20 cellular contexts compared by ENCODE assay signal in the genomic region with DNA sequence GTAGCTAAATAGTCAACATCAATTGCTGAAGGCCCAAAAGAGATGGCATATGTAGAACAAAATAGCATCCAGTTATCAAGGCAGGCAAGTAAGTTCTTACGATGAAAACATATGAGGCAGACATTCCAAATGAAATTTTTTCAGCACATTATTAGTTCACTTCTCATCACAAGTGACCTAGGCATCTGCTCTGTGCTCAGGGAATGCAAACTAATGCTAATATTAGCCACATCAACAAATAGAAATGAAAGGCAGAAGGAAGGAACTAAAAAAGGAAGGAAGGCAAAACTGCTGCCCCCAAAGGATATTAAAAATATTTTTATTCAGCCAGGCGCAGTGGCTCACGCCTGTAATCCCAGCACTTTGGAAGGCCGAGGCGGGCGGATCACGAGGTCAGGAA.
"Had no signal": no experiment of that assay in that cellular context is flagged by ENCODE, and none has a peak within 500 bp of the region (broad histone marks: within the 10 kb centered on the region; RNA-seq: fewer than 3 reads in every experiment).

No MANE protein-coding gene starts in this region.

- H3K27me3 ChIP-seq: brain microvascular endothelial cell, colonic mucosa, hepatocyte had no signal

- H3K4me1 Mint-ChIP-seq: activated CD4-positive, alpha-beta T cell treated with anti-CD3 and anti-CD28 coated beads, Interleukin-2, amount 10 ng/mL, durations not matched to agents 24 days and 14 days; activated naive CD4-positive, alpha-beta T cell treated with anti-CD3 and anti-CD28 coated beads, Interleukin-2, amount 10 ng/mL, durations not matched to agents 7 days and 5 days; activated naive CD8-positive, alpha-beta T cell treated with anti-CD3 and anti-CD28 coated beads, Interleukin-2, amount 50 U/mL, for 24 hours; central memory CD8-positive, alpha-beta T cell; mesothelial cell of epicardium had no signal

- H3K36me3 Mint-ChIP-seq: activated naive CD4-positive, alpha-beta T cell treated with anti-CD3 and anti-CD28 coated beads, Interleukin-2, amount 10 ng/mL, durations not matched to agents 7 days and 5 days; mesothelial cell of epicardium had no signal

- H3K4me1 ChIP-seq: colonic mucosa had no signal

- DNase-seq: activated CD4-positive, alpha-beta T cell treated with anti-CD3 and anti-CD28 coated beads, Interleukin-2, amount 10 ng/mL, durations not matched to agents 24 days and 14 days; activated CD4-positive, CD25-positive, alpha-beta regulatory T cell; activated CD8-positive, alpha-beta T cell treated with anti-CD3 and anti-CD28 coated beads for 36 hours; activated naive CD4-positive, alpha-beta T cell treated with anti-CD3 and anti-CD28 coated beads, Interleukin-2, amount 10 ng/mL, durations not matched to agents 7 days and 5 days; activated naive CD8-positive, alpha-beta T cell treated with anti-CD3 and anti-CD28 coated beads, Interleukin-2, amount 50 U/mL, for 24 hours; activated T-cell treated with anti-CD3 and anti-CD28 coated beads, Interleukin-2, amount 50 U/mL, for 24 hours; aorta; brain microvascular endothelial cell; colonic mucosa; foreskin fibroblast; nucleus accumbens; posterior cingulate gyrus; stimulated activated CD4-positive, alpha-beta T cell treated with anti-CD3 and anti-CD28 coated beads, Interleukin-2, amount 100 ng/mL, for 24 hours; stimulated activated naive CD8-positive, alpha-beta T cell treated with anti-CD3 and anti-CD28 coated beads, Interleukin-15, Interleukin-2, amounts not matched to agents 100 U/mL and 50 U/mL, for 24 hours; T-helper 1 cell; T1000 had no signal

- H3K36me3 ChIP-seq: brain microvascular endothelial cell, colonic mucosa had no signal

- H3K9me3 ChIP-seq: colonic mucosa had no signal

- H3K4me3 ChIP-seq: colonic mucosa, hepatocyte had no signal

- ATAC-seq: activated CD8-positive, alpha-beta T cell treated with anti-CD3 and anti-CD28 coated beads for 36 hours; activated naive CD8-positive, alpha-beta T cell treated with anti-CD3 and anti-CD28 coated beads, Interleukin-2, amount 50 U/mL, for 24 hours; stimulated activated naive CD8-positive, alpha-beta T cell treated with anti-CD3 and anti-CD28 coated beads, Interleukin-15, Interleukin-2, amounts not matched to agents 100 U/mL and 50 U/mL, for 24 hours had no signal

- H3K27ac Mint-ChIP-seq: activated CD4-positive, alpha-beta T cell treated with anti-CD3 and anti-CD28 coated beads, Interleukin-2, amount 10 ng/mL, durations not matched to agents 24 days and 14 days; activated CD8-positive, alpha-beta T cell treated with anti-CD3 and anti-CD28 coated beads for 36 hours; activated naive CD4-positive, alpha-beta T cell treated with anti-CD3 and anti-CD28 coated beads, Interleukin-2, amount 10 ng/mL, durations not matched to agents 7 days and 5 days; activated naive CD8-positive, alpha-beta T cell treated with anti-CD3 and anti-CD28 coated beads, Interleukin-2, amount 50 U/mL, for 24 hours; activated T-cell treated with anti-CD3 and anti-CD28 coated beads, Interleukin-2, amount 50 U/mL, for 24 hours; mesothelial cell of epicardium; nephron had no signal

- H3K9me3 Mint-ChIP-seq: activated CD8-positive, alpha-beta T cell treated with anti-CD3 and anti-CD28 coated beads for 36 hours; activated naive CD4-positive, alpha-beta T cell treated with anti-CD3 and anti-CD28 coated beads, Interleukin-2, amount 10 ng/mL, durations not matched to agents 7 days and 5 days; activated naive CD8-positive, alpha-beta T cell treated with anti-CD3 and anti-CD28 coated beads, Interleukin-2, amount 50 U/mL, for 24 hours; activated T-cell treated with anti-CD3 and anti-CD28 coated beads, Interleukin-2, amount 50 U/mL, for 24 hours; central memory CD8-positive, alpha-beta T cell; mesothelial cell of epicardium had no signal

- H3K4me3 Mint-ChIP-seq: activated CD4-positive, alpha-beta T cell treated with anti-CD3 and anti-CD28 coated beads, Interleukin-2, amount 10 ng/mL, durations not matched to agents 24 days and 14 days; activated CD8-positive, alpha-beta T cell treated with anti-CD3 and anti-CD28 coated beads for 36 hours; activated naive CD4-positive, alpha-beta T cell treated with anti-CD3 and anti-CD28 coated beads, Interleukin-2, amount 10 ng/mL, durations not matched to agents 7 days and 5 days; activated naive CD8-positive, alpha-beta T cell treated with anti-CD3 and anti-CD28 coated beads, Interleukin-2, amount 50 U/mL, for 24 hours; activated T-cell treated with anti-CD3 and anti-CD28 coated beads, Interleukin-2, amount 50 U/mL, for 24 hours; central memory CD8-positive, alpha-beta T cell; mesothelial cell of epicardium; nephron had no signal

- H3K27me3 Mint-ChIP-seq: activated CD4-positive, alpha-beta T cell treated with anti-CD3 and anti-CD28 coated beads, Interleukin-2, amount 10 ng/mL, durations not matched to agents 24 days and 14 days; activated naive CD4-positive, alpha-beta T cell treated with anti-CD3 and anti-CD28 coated beads, Interleukin-2, amount 10 ng/mL, durations not matched to agents 7 days and 5 days; activated naive CD8-positive, alpha-beta T cell treated with anti-CD3 and anti-CD28 coated beads, Interleukin-2, amount 50 U/mL, for 24 hours had no signal

- H3K27ac ChIP-seq: brain microvascular endothelial cell had no signal
